In the genomic region with DNA sequence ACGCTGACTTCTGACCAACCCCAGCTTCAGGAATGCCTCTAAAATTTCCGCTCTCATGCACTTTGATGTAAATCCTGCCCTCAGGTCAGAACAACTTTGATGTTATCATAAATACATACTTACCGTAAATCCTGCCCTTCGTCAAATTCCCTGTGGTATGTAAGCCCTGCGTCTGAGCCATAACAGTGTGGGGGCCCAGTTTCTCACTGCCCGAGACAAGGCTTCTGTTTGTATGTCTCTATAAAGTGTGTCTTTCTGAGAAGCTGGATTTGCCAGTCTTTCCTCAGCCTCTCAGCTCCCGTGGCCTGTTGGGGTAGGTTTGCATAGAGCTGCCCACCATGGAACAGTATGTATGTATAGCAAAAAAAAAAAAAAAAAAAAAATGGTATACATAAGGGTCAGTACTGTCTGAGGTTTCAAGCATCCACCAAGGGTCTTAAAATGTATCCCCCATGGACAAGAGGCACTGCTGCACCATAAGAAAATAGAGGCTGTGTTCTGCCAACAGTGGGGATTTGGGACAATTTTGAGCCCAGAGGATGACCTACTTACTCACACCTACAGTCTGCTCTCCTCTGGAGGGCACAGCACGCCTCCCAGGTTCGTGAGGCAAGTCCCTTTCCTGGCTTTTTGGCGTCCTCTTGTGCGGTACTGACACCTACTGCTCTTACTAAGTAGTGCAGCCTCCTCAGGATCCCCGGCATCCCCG, we compare ENCODE assay signal across 8 cellular contexts.
DNase-seq lines count a peak whose midpoint lies in the region; ATAC-seq and TF ChIP-seq lines count a peak whose summit lies in the region.

No MANE protein-coding gene starts in this region.

- DNase-seq in NCI-H2227 treated with DMSO at 0.1 percent for 48 hours (lab: John Stamatoyannopoulos, UW) (peak; percentile 75), cardiac fibroblast (ENCODE audit: low read depth in 2 of 2) (peak; percentile 89), islet precursor cell (peak; percentile 94)
- peak; percentile 37 to 60 (median 46) for DNase-seq in activated CD4-positive, CD25-positive, alpha-beta regulatory T cell (lab: John Stamatoyannopoulos, UW)
- DNase-seq in stimulated activated CD4-positive, alpha-beta T cell treated with anti-CD3 and anti-CD28 coated beads, Interleukin-1b, Interleukin-23, amount 100 ng/mL, for 1 hour (ENCODE audit: low read depth in 2 of 2): peak; percentile 51 to 53

- H3K4me3 ChIP-seq in cardiac fibroblast (replicated peaks in 1 of 2; ENCODE audit: low read depth in 2 of 2, low read length in 2 of 2): no peak overlapping the region

- peak; percentile 94 for TF ChIP-seq CTCF in GM12872 (IDR thresholded peaks at IDR 0.05; ENCODE audit: insufficient read depth, low read depth, low read length)
- peak; percentile 93 for TF ChIP-seq CTCF in cardiac fibroblast (IDR thresholded peaks at IDR 0.05; ENCODE audit: low read depth, low read length)

- ATAC-seq in HG03095 (IDR thresholded peaks at IDR 0.05; ENCODE audit: unreplicated experiment) (peak; percentile 61), HG02588 (IDR thresholded peaks at IDR 0.05; ENCODE audit: unreplicated experiment) (no peak)
